Comparison of ENCODE assay signal across 8 cellular contexts in genomic region chr9:101738566-101739183, GRCh38. TPM values are rescaled to one million over a fixed set of nuclear protein-coding genes. Genes with fewer than 3 reads are reported as not detected.
DNase-seq lines count a peak whose midpoint lies in the region; ATAC-seq and TF ChIP-seq lines count a peak whose summit lies in the region.

Gene GRIN3A, minus strand, starts transcription at chr9:101738647. Its CDS starts 668 bp downstream, at chr9:101737979.

- peak within 1 kb of the TSS; percentile 48 for H2AFZ ChIP-seq in mammary epithelial cell (ENCODE audit: low read depth, low read length)

- no peaks in the 10 kb centered on the region for H3K9me3 ChIP-seq in mammary epithelial cell (replicated peaks; ENCODE audit: insufficient read depth, low read length)
- H3K9me3 ChIP-seq in vagina: no peaks in the 10 kb centered on the region

- H3K79me2 ChIP-seq in mammary epithelial cell (ENCODE audit: insufficient read depth, low read length): no peaks in the 10 kb centered on the region

- peaks cover 2% of the 10 kb centered on the region for H4K20me1 ChIP-seq in mammary epithelial cell (ENCODE audit: insufficient read depth, low read length)

- BruUV-seq in mammary epithelial cell (replicated peaks; lab: Mats Ljungman, UMichigan): no TSS peak

- peak; percentile 76 for DNase-seq in COR-L47 (lab: John Stamatoyannopoulos, UW)
- peak; percentile 40 for DNase-seq in NCI-H128 (lab: John Stamatoyannopoulos, UW; ENCODE audit: unreplicated experiment)
- no peak for DNase-seq in mammary epithelial cell
- peak; percentile 82 for DNase-seq in mesenteric fat pad (ENCODE audit: low spot score)
- DNase-seq in vagina (ENCODE audit: extremely low spot score in 2 of 2): no peak
- DNase-seq in effector CD8-positive, alpha-beta T cell (lab: John Stamatoyannopoulos, UW): no peak

- dilution Hi-C loops in mammary epithelial cell (cut with HindIII; ENCODE audit: low sequenced_read_pairs): no loop called here

- H3K4me2 ChIP-seq in mammary epithelial cell (ENCODE audit: insufficient read depth, low read depth, low read length): peak within 1 kb of the TSS; percentile 47

- intact Hi-C loops in mammary epithelial cell (cut with micrococcal nuclease): no loop called here
- intact Hi-C loops in vagina (cut with DNase I): no loop called here

- TF ChIP-seq POLR2A in vagina (IDR thresholded peaks at IDR 0.05): no peak

- H3K4me3 ChIP-seq in mammary epithelial cell (replicated peaks in 1 of 3; ENCODE audit: insufficient read depth in 1 of 3, low read depth in 2 of 3, low read length in 3 of 3) (peak within 1 kb of the TSS in 1 of 3 experiments; percentile 1), vagina (peak within 1 kb of the TSS; percentile 29 to 44)

- H3K9ac ChIP-seq in mammary epithelial cell (ENCODE audit: insufficient read depth, low read length): no peak within 1 kb of the TSS

- in situ Hi-C loops in mammary epithelial cell (cut with MboI; ENCODE audit: low sequenced_read_pairs in 2 of 2): no loop called here

- ATAC-seq in HG03439 (IDR thresholded peaks at IDR 0.05; ENCODE audit: unreplicated experiment) (no peak), HG02870 (IDR thresholded peaks at IDR 0.05; ENCODE audit: unreplicated experiment) (no peak)

- TF ChIP-seq CTCF in mammary epithelial cell (conservative IDR thresholded peaks at IDR 0.05 in 1 of 2, IDR thresholded peaks at IDR 0.05 in 1 of 2; ENCODE audit: extremely low read depth in 1 of 2, insufficient read depth in 1 of 2, low read depth in 1 of 2, low read length in 2 of 2) (peak in 1 of 2 donors; percentile 14), vagina (IDR thresholded peaks at IDR 0.05) (no peak)

- H3K4me1 ChIP-seq in mammary epithelial cell (ENCODE audit: insufficient read depth, low read length): no peaks in the 10 kb centered on the region
- peaks cover 13% of the 10 kb centered on the region for H3K4me1 ChIP-seq in vagina

- H3K36me3 ChIP-seq in mammary epithelial cell (ENCODE audit: insufficient read depth, low read length) (no peaks in the 10 kb centered on the region), vagina (no peaks in the 10 kb centered on the region)

- H3K27me3 ChIP-seq in mammary epithelial cell (ENCODE audit: insufficient read depth, low read length) (peaks cover 28% of the 10 kb centered on the region), vagina (no peaks in the 10 kb centered on the region)

- H3K27ac ChIP-seq in mammary epithelial cell (ENCODE audit: insufficient read depth, low read depth, low read length) (no peak within 1 kb of the TSS), vagina (no peak within 1 kb of the TSS)

- WGBS in mammary epithelial cell (ENCODE audit: low coverage, missing lambda C conversion rate): 10% methylated on average over 24 of the region's 26 CpGs

- CTCF ChIA-PET in mammary epithelial cell (lab: Charles Lee; ENCODE audit: low non-redundant PET): no interaction called here

RNA-seq across cellular contexts. Expression of gene GRIN3A, which starts in this region (rescaled TPM):
- total RNA-seq in mammary epithelial cell: not detected
- not detected for polyA plus RNA-seq in mammary epithelial cell
- polyA minus RNA-seq in mammary epithelial cell: not detected
- total RNA-seq in mesenteric fat pad: 0.06 TPM
- total RNA-seq in vagina: 1.5 TPM

Comparison
In these comparisons a context has a peak if more than half of its experiments do, and no peak if none do; other contexts are left out.
1. Peak in DNase-seq in mesenteric fat pad; RNA of the gene not detected or under 1 TPM.
2. DNase-seq: peak in COR-L47 (single experiment) and NCI-H128 (single experiment); none in mammary epithelial cell (single experiment), vagina (0 of 2) and effector CD8-positive, alpha-beta T cell (single experiment).